23 cellular contexts compared by ENCODE assay signal in the genomic region with DNA sequence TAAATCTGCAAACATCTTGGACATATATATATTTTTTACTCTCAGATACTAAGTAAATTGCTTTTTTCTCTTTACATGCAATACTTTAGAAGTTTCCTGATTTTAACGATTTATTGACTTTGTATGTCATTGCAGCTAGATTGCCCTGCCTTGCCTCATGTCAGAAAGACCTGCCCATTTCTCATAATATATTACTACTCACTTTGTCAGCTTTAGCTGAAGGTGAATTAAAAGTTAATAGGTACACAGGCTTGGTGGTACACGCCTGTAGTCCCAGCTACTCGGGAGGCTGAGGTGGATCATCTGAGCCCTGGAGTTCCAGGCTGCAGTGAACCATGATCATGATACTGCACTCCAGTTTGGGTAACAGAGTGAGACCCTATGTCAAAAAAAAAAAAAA. TPM values are rescaled to one million over a fixed set of nuclear protein-coding genes. Genes with fewer than 3 reads are reported as not detected.
DNase-seq lines count a peak whose midpoint lies in the region; ATAC-seq, FAIRE-seq and TF ChIP-seq lines count a peak whose summit lies in the region.
"Had no signal": no experiment of that assay in that cellular context is flagged by ENCODE, and none has a peak within 500 bp of the region (broad histone marks: within the 10 kb centered on the region; RNA-seq: fewer than 3 reads in every experiment).

No MANE protein-coding gene starts in this region.

- H3K27ac ChIP-seq in colonic mucosa (peak overlapping the region; percentile 59), small intestine (ENCODE audit: low read depth in 1 of 2, low read length in 1 of 2) (no peak overlapping the region)
- H3K27ac ChIP-seq: 22Rv1, BLaER1, C4-2B had no signal

- POLR2A ChIA-PET in activated CD4-positive, alpha-beta memory T cell treated with anti-CD3 and anti-CD28 coated beads for 36 hours (lab: Charles Lee), result interaction anchor here (0.6 kb wide), 1 partner anchor 49 kb away, joined by 3 read pairs; no protein-coding TSS in a partner anchor

- intact Hi-C loops in colonic mucosa (cut with DNase I), result no loop called here
- intact Hi-C loops in left colon (cut with DNase I, micrococcal nuclease), result no loop called here
- intact Hi-C loops in activated CD4-positive, alpha-beta memory T cell treated with anti-CD3 and anti-CD28 coated beads for 36 hours (cut with micrococcal nuclease), result no loop called here

- H3K9me3 ChIP-seq in colonic mucosa, result no peaks in the 10 kb centered on the region
- H3K9me3 ChIP-seq in small intestine (ENCODE audit: control insufficient read depth, low read depth), result no peaks in the 10 kb centered on the region
- H3K9me3 ChIP-seq: BLaER1, Caco-2, HAP-1 had no signal

- peak; percentile 72 for ATAC-seq in left colon
- ATAC-seq in GM21576 (IDR thresholded peaks at IDR 0.05; ENCODE audit: unreplicated experiment), result no peak
- ATAC-seq: CD8-positive, alpha-beta T cell; GM23338 had no signal

- H3K9ac ChIP-seq in colonic mucosa (ENCODE audit: low read depth in 2 of 2, low read length in 2 of 2), result peak overlapping the region in 1 of 2 donors; percentile 55
- H3K9ac ChIP-seq: BLaER1 had no signal

- no peaks in the 10 kb centered on the region for H3K4me1 Mint-ChIP-seq in activated CD4-positive, alpha-beta memory T cell treated with anti-CD3 and anti-CD28 coated beads for 36 hours (ENCODE audit: low read depth)

- no peaks in the 10 kb centered on the region for H3K9me3 Mint-ChIP-seq in activated CD4-positive, alpha-beta memory T cell treated with anti-CD3 and anti-CD28 coated beads for 36 hours
- H3K9me3 Mint-ChIP-seq: CD8-positive, alpha-beta T cell; GM23338; HFFc6 had no signal

- H3K36me3 ChIP-seq in colonic mucosa, result no peaks in the 10 kb centered on the region
- H3K36me3 ChIP-seq in small intestine (ENCODE audit: control insufficient read depth in 2 of 2, insufficient read depth in 2 of 2, low read length in 2 of 2), result peaks cover 0 to 11% of the 10 kb centered on the region in 2 donors
- H3K36me3 ChIP-seq: BLaER1, HAP-1 had no signal

- no peak for TF ChIP-seq CTCF in colonic mucosa (IDR thresholded peaks at IDR 0.05)

- no peak overlapping the region for H3K4me3 Mint-ChIP-seq in activated CD4-positive, alpha-beta memory T cell treated with anti-CD3 and anti-CD28 coated beads for 36 hours
- H3K4me3 Mint-ChIP-seq: B cell; CD4-positive, CD25-positive, alpha-beta regulatory T cell; CD8-positive, alpha-beta T cell; GM23338; HFFc6 had no signal

- H3K27me3 ChIP-seq in colonic mucosa, result no peaks in the 10 kb centered on the region
- H3K27me3 ChIP-seq in small intestine (ENCODE audit: control insufficient read depth in 2 of 2, insufficient read depth in 2 of 2, low read length in 2 of 2), result no peaks in the 10 kb centered on the region
- H3K27me3 ChIP-seq: BLaER1 had no signal

- FAIRE-seq in small intestine (lab: Jason Lieb, UNC) (no peak), H54 (lab: Jason Lieb, UNC) (no peak)
- FAIRE-seq: A204.1, G401.6, GM12892 had no signal

- no peak overlapping the region for H3K27ac Mint-ChIP-seq in activated CD4-positive, alpha-beta memory T cell treated with anti-CD3 and anti-CD28 coated beads for 36 hours
- H3K27ac Mint-ChIP-seq: B cell; CD4-positive, CD25-positive, alpha-beta regulatory T cell; CD8-positive, alpha-beta T cell; GM23338; HFFc6 had no signal

- no peaks in the 10 kb centered on the region for H3K4me1 ChIP-seq in colonic mucosa
- no peaks in the 10 kb centered on the region for H3K4me1 ChIP-seq in small intestine (ENCODE audit: control insufficient read depth in 2 of 2, insufficient read depth in 1 of 2, low read depth in 1 of 2, low read length in 1 of 2)
- H3K4me1 ChIP-seq: BLaER1 had no signal

- no peaks in the 10 kb centered on the region for H3K36me3 Mint-ChIP-seq in activated CD4-positive, alpha-beta memory T cell treated with anti-CD3 and anti-CD28 coated beads for 36 hours
- H3K36me3 Mint-ChIP-seq: CD4-positive, CD25-positive, alpha-beta regulatory T cell; CD8-positive, alpha-beta T cell had no signal

- H3K4me3 ChIP-seq in colonic mucosa (no peak overlapping the region), small intestine (ENCODE audit: low read depth in 1 of 2, low read length in 2 of 2) (no peak overlapping the region)
- H3K4me3 ChIP-seq: BLaER1, GM23338, HAP-1 had no signal

- CTCF ChIA-PET in activated CD4-positive, alpha-beta memory T cell treated with anti-CD3 and anti-CD28 coated beads for 36 hours (lab: Charles Lee), result no interaction called here

- WGBS in small intestine, 3 donors, result 38 to 74% (median 69%) methylated on average over 3 of the region's 3 CpGs

- DNase-seq in LoVo (ENCODE audit: low spot score), result peak; percentile 2
- peak; percentile 26 for DNase-seq in colonic mucosa
- peak in 1 of 2 donors; percentile 52 for DNase-seq in left colon
- DNase-seq in small intestine, result peak; percentile 20
- DNase-seq in H54 (ENCODE audit: insufficient read length, low spot score), result no peak
- no peak for DNase-seq in NOMO-1 (lab: John Stamatoyannopoulos, UW; ENCODE audit: unreplicated experiment in 2 of 2)
- DNase-seq in activated CD4-positive, alpha-beta memory T cell treated with anti-CD3 and anti-CD28 coated beads for 36 hours, result no peak
- DNase-seq: Caco-2; CD4-positive, CD25-positive, alpha-beta regulatory T cell; CD8-positive, alpha-beta T cell; DMS153; DND-41; HFFc6 had no signal

- no peak for TF ChIP-seq POLR2A in H54 (IDR thresholded peaks at IDR 0.05; ENCODE audit: low read depth, low read length)

- no peaks in the 10 kb centered on the region for H3K27me3 Mint-ChIP-seq in activated CD4-positive, alpha-beta memory T cell treated with anti-CD3 and anti-CD28 coated beads for 36 hours

RNA-seq across cellular contexts. Expression of gene PLS1, which starts 52.8 kb away (rescaled TPM):
- total RNA-seq in colonic mucosa (100 to 1,000 TPM; 252 to 418 TPM), left colon (100 to 1,000 TPM; 457 to 472 TPM)
- 100 to 1,000 TPM in 2 of 3 donors, 10 to 100 TPM in 1; 63.0 to 298 (median 279) TPM for polyA plus RNA-seq in small intestine
- 1 to 10 TPM; 4.5 to 5.7 TPM for total RNA-seq in activated CD4-positive, alpha-beta memory T cell treated with anti-CD3 and anti-CD28 coated beads for 36 hours

Comparison
In these comparisons a context has a peak if more than half of its experiments do, and no peak if none do; other contexts are left out.
1. DNase-seq: peak in LoVo (single experiment), colonic mucosa (single experiment) and small intestine (single experiment); none in H54 (single experiment), NOMO-1 (0 of 2) and activated CD4-positive, alpha-beta memory T cell treated with anti-CD3 and anti-CD28 coated beads for 36 hours (single experiment).
2. RNA of gene PLS1, which starts 52.8 kb away (total RNA-seq): 457 to 472 TPM in left colon and 252 to 418 TPM in colonic mucosa; 4.5 to 5.7 TPM in activated CD4-positive, alpha-beta memory T cell treated with anti-CD3 and anti-CD28 coated beads for 36 hours; every median in the first group is over 10 times any median in the second.